Comparison of ENCODE assay signal across 9 cellular contexts in genomic region chr19:38675611-38676010, GRCh38. TPM values are rescaled to one million over a fixed set of nuclear protein-coding genes. Genes with fewer than 3 reads are reported as not detected.
A peak's percentile ranks its signal among the peaks of the same experiment; 100 is the strongest.
DNase-seq lines count a peak whose midpoint lies in the region; ATAC-seq and TF ChIP-seq lines count a peak whose summit lies in the region.
"Had no signal": no experiment of that assay in that cellular context is flagged by ENCODE, and none has a peak within 500 bp of the region (broad histone marks: within the 10 kb centered on the region; RNA-seq: fewer than 3 reads in every experiment).

No MANE protein-coding gene starts in this region.

- H3K4me3 ChIP-seq in SK-N-MC (no peak overlapping the region), esophagus squamous epithelium (no peak overlapping the region), psoas muscle (no peak overlapping the region)

- H3K4me1 ChIP-seq in esophagus squamous epithelium (peaks cover 35 to 96% (median 69%) of the 10 kb centered on the region in 3 donors), psoas muscle (peaks cover 91% of the 10 kb centered on the region)

- TF ChIP-seq POLR2A in esophagus squamous epithelium (IDR thresholded peaks at IDR 0.05): no peak

- H3K27me3 ChIP-seq in esophagus squamous epithelium: no peaks in the 10 kb centered on the region
- no peaks in the 10 kb centered on the region for H3K27me3 ChIP-seq in psoas muscle (ENCODE audit: insufficient read depth in 3 of 3, low read length in 2 of 3)

- intact Hi-C loops in esophagus squamous epithelium (cut with DNase I) (no loop called here), psoas muscle (cut with DNase I) (no loop called here)

- peaks cover 5% of the 10 kb centered on the region; the same call in 1 of the 2 replicates for H3K36me3 ChIP-seq in SK-N-MC (ENCODE audit: insufficient read depth, low read length)
- peaks cover 0 to 30% (median 0%) of the 10 kb centered on the region in 3 donors for H3K36me3 ChIP-seq in esophagus squamous epithelium
- H3K36me3 ChIP-seq in psoas muscle (ENCODE audit: insufficient read depth in 1 of 2, low read depth in 1 of 2): peaks cover 0 to 9% of the 10 kb centered on the region in 2 donors

- 83 to 95% methylated on average over 1 to 3 of the region's 5 CpGs for WGBS in esophagus squamous epithelium, 2 donors
- WGBS in psoas muscle, 3 donors: 44 to 68% (median 48%) methylated on average over 5 of the region's 5 CpGs

- peak; percentile 46 for DNase-seq in CMK (ENCODE audit: low read depth)
- DNase-seq in SK-N-MC (ENCODE audit: low read depth, low spot score): no peak
- DNase-seq in esophagus squamous epithelium (lab: John Stamatoyannopoulos, UW): no peak
- peak in 1 of 2 donors; percentile 50 for DNase-seq in psoas muscle
- no peak for DNase-seq in dedifferentiated amniotic fluid mesenchymal stem cell (ENCODE audit: extremely low spot score)
- DNase-seq in HuH-7.5 (ENCODE audit: low spot score): no peak
- no peak for DNase-seq in retina

- H3K27ac ChIP-seq in SK-N-MC (peak overlapping the region; percentile 11; the same call in 1 of the 2 replicates), esophagus squamous epithelium (peak overlapping the region; percentile 77 to 99 (median 94)), psoas muscle (peak overlapping the region; percentile 98)

- H3K9ac ChIP-seq in SK-N-MC (ENCODE audit: insufficient read length): no peak overlapping the region

- H3K9me3 ChIP-seq in SK-N-MC (ENCODE audit: low read depth, low read length): no peaks in the 10 kb centered on the region
- no peaks in the 10 kb centered on the region for H3K9me3 ChIP-seq in esophagus squamous epithelium
- no peaks in the 10 kb centered on the region for H3K9me3 ChIP-seq in psoas muscle

- ATAC-seq in psoas muscle: peak in 2 of 4 donors; percentile 13 to 49
- no peak for ATAC-seq in GM21737 (IDR thresholded peaks at IDR 0.05; ENCODE audit: unreplicated experiment)

- TF ChIP-seq CTCF in esophagus squamous epithelium (IDR thresholded peaks at IDR 0.05) (peak in 1 of 6 experiments; percentile 17), psoas muscle (IDR thresholded peaks at IDR 0.05) (no peak)

RNA-seq across cellular contexts. Expression of gene ACTN4, which starts 28.2 kb away (rescaled TPM):
- total RNA-seq in esophagus squamous epithelium (100 to 1,000 TPM; 302 to 705 (median 414) TPM), psoas muscle (100 to 1,000 TPM in 1 of 4 donors, 10 to 100 TPM in 3; 79.9 to 127 (median 89.2) TPM)
- polyA plus RNA-seq in psoas muscle: 10 to 100 TPM; 38.3 to 45.2 (median 43.0) TPM

RNA-seq across cellular contexts. Expression of gene EIF3K, which starts 56.6 kb away (rescaled TPM):
- total RNA-seq in esophagus squamous epithelium (100 to 1,000 TPM; 437 to 578 (median 516) TPM), psoas muscle (100 to 1,000 TPM; 367 to 549 (median 436) TPM)
- 100 to 1,000 TPM; 422 to 984 (median 637) TPM for polyA plus RNA-seq in psoas muscle

RNA-seq across cellular contexts. Expression of gene MAP4K1, which starts 57.9 kb away (rescaled TPM):
- 1 to 10 TPM; 1.5 to 4.2 (median 2.7) TPM for total RNA-seq in esophagus squamous epithelium
- total RNA-seq in psoas muscle: 1 to 10 TPM in 3 of 4 donors, under 1 TPM in 1; 0.67 to 1.4 (median 1.2) TPM
- polyA plus RNA-seq in psoas muscle: under 1 TPM; 0.36 to 0.68 (median 0.64) TPM
- total RNA-seq: lung microvascular endothelial cell had no signal

Comparison
In these comparisons a context has a peak if more than half of its experiments do, and no peak if none do; other contexts are left out.
1. H3K27ac ChIP-seq: peak in every context shown above with its lines; median percentile 98 in psoas muscle; 94 in esophagus squamous epithelium; 11 in SK-N-MC.